21 cellular contexts compared by ENCODE assay signal in the genomic region with DNA sequence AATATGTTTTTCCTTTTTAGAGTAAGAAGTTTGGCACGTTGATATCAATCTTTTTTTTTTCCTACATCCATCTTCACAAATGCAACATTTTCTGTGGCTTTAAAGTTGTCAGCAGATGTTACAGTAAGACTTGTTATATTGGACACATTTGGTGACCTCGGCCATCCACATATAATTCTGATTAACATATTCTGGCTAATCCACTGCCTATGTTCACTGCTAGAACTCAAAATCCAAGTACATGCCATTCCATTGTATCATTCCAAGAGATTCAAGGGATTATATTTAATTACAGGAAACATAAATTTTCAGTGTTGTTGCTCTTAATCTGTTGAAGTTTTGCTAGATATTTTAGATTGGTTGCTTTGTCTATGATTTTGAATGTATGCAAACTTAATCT.
"Had no signal": no experiment of that assay in that cellular context is flagged by ENCODE, and none has a peak within 500 bp of the region (broad histone marks: within the 10 kb centered on the region; RNA-seq: fewer than 3 reads in every experiment).

No MANE protein-coding gene starts in this region.

- H3K4me3 ChIP-seq: dorsolateral prefrontal cortex, gastroesophageal sphincter, left ventricle myocardium inferior, lower lobe of right lung, ovary, right atrium auricular region, sigmoid colon, smooth muscle cell, suprapubic skin, thyroid gland had no signal

- H3K4me1 ChIP-seq: gastroesophageal sphincter, left ventricle myocardium inferior, lower lobe of right lung, right atrium auricular region, sigmoid colon, suprapubic skin, thyroid gland had no signal

- H3K36me3 ChIP-seq: gastroesophageal sphincter, left ventricle myocardium inferior, lower lobe of right lung, ovary, right atrium auricular region, sigmoid colon, suprapubic skin, thyroid gland had no signal

- ATAC-seq: gastroesophageal sphincter; left cardiac atrium; lower lobe of right lung; natural killer cell; stimulated activated effector memory CD8-positive, alpha-beta T cell treated with anti-CD3 and anti-CD28 coated beads, Interleukin-12 subunit alpha, Interleukin-12 subunit beta, amount 100 ng/mL, for 72 hours; stimulated activated naive CD8-positive, alpha-beta T cell treated with anti-CD3 and anti-CD28 coated beads, Interleukin-15, Interleukin-2, amounts not matched to agents 100 U/mL and 50 U/mL, for 24 hours had no signal

- H3K27me3 ChIP-seq: dorsolateral prefrontal cortex, gastroesophageal sphincter, ovary, right atrium auricular region, sigmoid colon, suprapubic skin, thyroid gland had no signal

- H3K27ac ChIP-seq: dorsolateral prefrontal cortex, gastroesophageal sphincter, left ventricle myocardium inferior, lower lobe of right lung, ovary, right atrium auricular region, sigmoid colon, suprapubic skin, thyroid gland had no signal

- H3K9me3 ChIP-seq: gastroesophageal sphincter, lower lobe of right lung, ovary, sigmoid colon, suprapubic skin, thyroid gland had no signal

- DNase-seq: cortex of kidney; dorsolateral prefrontal cortex; effector CD8-positive, alpha-beta T cell; glutamatergic neuron; immature natural killer cell; kidney; left cardiac atrium; left ventricle myocardium inferior; lower lobe of right lung; natural killer cell; ovary; sigmoid colon; stimulated activated CD4-positive, alpha-beta T cell treated with anti-CD3 and anti-CD28 coated beads, Interleukin-4, amount 100 ng/mL, for 1 hour; stimulated activated CD8-positive, alpha-beta memory T cell treated with anti-CD3 and anti-CD28 coated beads, Interleukin-4, amount 100 ng/mL, for 48 hours; stimulated activated naive CD8-positive, alpha-beta T cell treated with anti-CD3 and anti-CD28 coated beads, Interleukin-15, Interleukin-2, amounts not matched to agents 100 U/mL and 50 U/mL, for 24 hours; thyroid gland had no signal
